ENCODE assay signal across 17 cellular contexts in genomic region chr3:122944671-122945151, GRCh38.
DNase-seq lines count a peak whose midpoint lies in the region; ATAC-seq and TF ChIP-seq lines count a peak whose summit lies in the region.
"Had no signal": no experiment of that assay in that cellular context is flagged by ENCODE, and none has a peak within 500 bp of the region (broad histone marks: within the 10 kb centered on the region; RNA-seq: fewer than 3 reads in every experiment).

No MANE protein-coding gene starts in this region.

- no peaks in the 10 kb centered on the region for H3K4me1 ChIP-seq in effector memory CD4-positive, alpha-beta T cell (ENCODE audit: control insufficient read depth, insufficient read depth, low read length, poor library complexity, severe bottlenecking)
- H3K4me1 ChIP-seq: SJSA1 had no signal

- H3K4me3 Mint-ChIP-seq in mesothelial cell of epicardium: no peak overlapping the region
- H3K4me3 Mint-ChIP-seq: CD4-positive, alpha-beta T cell; natural killer cell had no signal

- ATAC-seq in HG03045 (IDR thresholded peaks at IDR 0.05; ENCODE audit: unreplicated experiment) (no peak), HG03097 (IDR thresholded peaks at IDR 0.05; ENCODE audit: low FRiP score, unreplicated experiment) (no peak)
- ATAC-seq: left lung, natural killer cell had no signal

- DNase-seq in Ammon's horn (ENCODE audit: low spot score) (peak; percentile 25), HT-29 (ENCODE audit: low spot score) (peak; percentile 13), astrocyte of the hippocampus (ENCODE audit: low read depth, low spot score) (peak; percentile 37), mesothelial cell of epicardium (ENCODE audit: low spot score in 2 of 2, unreplicated experiment in 2 of 2) (no peak)
- DNase-seq in effector memory CD4-positive, alpha-beta T cell: no peak
- DNase-seq: CD4-positive, alpha-beta T cell; glutamatergic neuron; KG1; left lung; natural killer cell; NCI-H187 treated with DMSO at 0.1 percent for 48 hours; retina; stimulated activated CD4-positive, alpha-beta T cell treated with anti-CD3 and anti-CD28 coated beads, Interleukin-2, amount 100 ng/mL, for 48 hours; transverse colon had no signal

- no peak for TF ChIP-seq CTCF in mesothelial cell of epicardium (IDR thresholded peaks at IDR 0.05; ENCODE audit: unreplicated experiment)

- H3K27ac Mint-ChIP-seq in mesothelial cell of epicardium: peak overlapping the region; percentile 19
- H3K27ac Mint-ChIP-seq: CD4-positive, alpha-beta T cell; natural killer cell had no signal

- no peaks in the 10 kb centered on the region for H3K27me3 ChIP-seq in effector memory CD4-positive, alpha-beta T cell (replicated peaks; ENCODE audit: control insufficient read depth, insufficient read depth, low read length, poor library complexity, severe bottlenecking)
- H3K27me3 ChIP-seq: left lung, SJSA1, transverse colon had no signal

- H3K4me1 Mint-ChIP-seq in mesothelial cell of epicardium: peaks cover 32% of the 10 kb centered on the region

- no peak overlapping the region for H3K4me3 ChIP-seq in effector memory CD4-positive, alpha-beta T cell (ENCODE audit: insufficient read depth, low read depth, low read length, poor library complexity, severe bottlenecking)
- H3K4me3 ChIP-seq: left lung, SJSA1, transverse colon had no signal

- no peaks in the 10 kb centered on the region for H3K36me3 Mint-ChIP-seq in mesothelial cell of epicardium
- H3K36me3 Mint-ChIP-seq: natural killer cell had no signal

- peaks cover 5% of the 10 kb centered on the region for H3K9me3 Mint-ChIP-seq in mesothelial cell of epicardium
- H3K9me3 Mint-ChIP-seq: CD4-positive, alpha-beta T cell; natural killer cell had no signal

- no peaks in the 10 kb centered on the region for H3K36me3 ChIP-seq in effector memory CD4-positive, alpha-beta T cell (ENCODE audit: control insufficient read depth, insufficient read depth, low read length)
- H3K36me3 ChIP-seq: left lung, SJSA1, transverse colon had no signal

- peaks cover 6% of the 10 kb centered on the region for H3K27me3 Mint-ChIP-seq in mesothelial cell of epicardium (ENCODE audit: low read depth)

- no peaks in the 10 kb centered on the region for H3K9me3 ChIP-seq in effector memory CD4-positive, alpha-beta T cell (ENCODE audit: control insufficient read depth, low read length)
- H3K9me3 ChIP-seq: left lung, SJSA1, transverse colon had no signal

- H3K27ac ChIP-seq in effector memory CD4-positive, alpha-beta T cell (ENCODE audit: insufficient read depth, low read length, poor library complexity, severe bottlenecking): no peak overlapping the region
- H3K27ac ChIP-seq: left lung, SJSA1, transverse colon had no signal

Comparison
In these comparisons a context has a peak if more than half of its experiments do, and no peak if none do; other contexts are left out.
1. DNase-seq: peak in Ammon's horn (single experiment), HT-29 (single experiment) and astrocyte of the hippocampus (single experiment); none in mesothelial cell of epicardium (0 of 2) and effector memory CD4-positive, alpha-beta T cell (0 of 3).